In the genomic region with DNA sequence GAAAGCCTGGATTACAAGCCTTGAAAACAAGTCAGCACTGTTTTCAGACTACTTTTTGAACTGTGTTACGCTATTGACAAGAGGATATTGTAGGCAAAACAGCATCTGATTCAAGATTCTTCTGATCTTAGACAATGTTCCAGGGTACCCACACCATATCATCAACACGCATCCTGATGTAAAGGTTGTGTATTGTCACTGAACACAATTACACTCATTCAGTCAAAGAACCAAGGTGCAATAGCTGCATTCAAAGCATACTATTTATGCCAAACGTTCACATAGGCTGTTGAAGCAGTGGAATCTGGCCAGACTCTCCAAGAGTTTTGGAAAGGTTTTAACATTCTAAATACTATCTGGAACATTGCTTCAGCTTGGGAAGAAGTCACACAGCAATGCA, we compare ENCODE assay signal across 12 cellular contexts. TPM values are rescaled to one million over a fixed set of nuclear protein-coding genes. Genes with fewer than 3 reads are reported as not detected.
A peak's percentile ranks its signal among the peaks of the same experiment; 100 is the strongest.
DNase-seq lines count a peak whose midpoint lies in the region; TF ChIP-seq lines count a peak whose summit lies in the region.
"Had no signal": no experiment of that assay in that cellular context is flagged by ENCODE, and none has a peak within 500 bp of the region (broad histone marks: within the 10 kb centered on the region; RNA-seq: fewer than 3 reads in every experiment).

No MANE protein-coding gene starts in this region.

- H3F3A ChIP-seq in DOHH2 (ENCODE audit: control insufficient read depth, insufficient read depth), result peaks cover 2% of the 10 kb centered on the region; the same call in 1 of the 2 replicates

- intact Hi-C loops in OCI-LY7 (cut with micrococcal nuclease; ENCODE audit: unreplicated experiment), result no loop called here

- H3K9me2 ChIP-seq in DOHH2 (replicated peaks; ENCODE audit: control insufficient read depth, low read length) (no peaks in the 10 kb centered on the region), OCI-LY7 (ENCODE audit: insufficient read depth, low read length) (no peaks in the 10 kb centered on the region)

- H3K4me3 ChIP-seq in DOHH2 (ENCODE audit: low read length) (0 out of 2 replicates have a peak overlapping the region, but pooled peaks have one; percentile 2), OCI-LY7 (ENCODE audit: low read depth, low read length, poor library complexity, severe bottlenecking) (peak overlapping the region; percentile 28)

- no peak for TF ChIP-seq CTCF in DOHH2 (IDR thresholded peaks at IDR 0.05; ENCODE audit: low read depth, low read length, poor library complexity, severe bottlenecking)
- peak; percentile 5; the same call in 1 of the 2 replicates for TF ChIP-seq CTCF in OCI-LY7 (conservative IDR thresholded peaks at IDR 0.05; ENCODE audit: low read length)

- H4K20me1 ChIP-seq in DOHH2 (ENCODE audit: control insufficient read depth, insufficient read depth, low read depth, low read length) (no peaks in the 10 kb centered on the region), OCI-LY7 (ENCODE audit: insufficient read depth, low read length) (no peaks in the 10 kb centered on the region)

- peak overlapping the region; percentile 25 for H3K4me2 ChIP-seq in DOHH2 (ENCODE audit: low read length)
- H3K4me2 ChIP-seq in OCI-LY7 (ENCODE audit: low read length), result peak overlapping the region; percentile 50

- H3K9me3 ChIP-seq in DOHH2 (ENCODE audit: control insufficient read depth, insufficient read depth, low read length) (no peaks in the 10 kb centered on the region), OCI-LY7 (ENCODE audit: low read length) (0 out of 2 replicates have a peak, but pooled peaks cover under 1% of the 10 kb centered on the region)
- H3K9me3 ChIP-seq: BE2C had no signal

- DNase-seq in OCI-LY7 (ENCODE audit: low spot score), result no peak
- DNase-seq in inferior parietal cortex (ENCODE audit: extremely low spot score), result peak; percentile 23
- no peak for DNase-seq in hepatic stellate cell (ENCODE audit: low spot score)
- no peak for DNase-seq in EL
- DNase-seq in stimulated activated CD4-positive, alpha-beta T cell treated with anti-CD3 and anti-CD28 coated beads, Interleukin-4, amount 100 ng/mL, for 4 hours, result no peak
- DNase-seq in NCI-H1105 (lab: John Stamatoyannopoulos, UW), result no peak
- DNase-seq: BE2C; CD8-positive, alpha-beta memory T cell; DMS53; GOT3; H9 had no signal

- POLR2A ChIA-PET in OCI-LY7 (lab: Charles Lee), result interaction anchor here (0.7 to 6.3 kb wide), 16 partner anchors 9 to 77 kb away, joined by 3 to 78 read pairs (median 8); a partner anchor contains a TSS

- no peak overlapping the region for H2AFZ ChIP-seq in OCI-LY7 (ENCODE audit: low read length)

- H3K27ac ChIP-seq in DOHH2 (ENCODE audit: low read depth, low read length) (peak overlapping the region; percentile 17), OCI-LY7 (ENCODE audit: low read depth, low read length, poor library complexity, severe bottlenecking) (peak overlapping the region; percentile 94)

- H3K79me2 ChIP-seq in DOHH2 (ENCODE audit: control insufficient read depth, low read length), result peaks cover 63% of the 10 kb centered on the region
- peaks cover 88% of the 10 kb centered on the region for H3K79me2 ChIP-seq in OCI-LY7 (ENCODE audit: insufficient read depth, low read depth, low read length)

- H3K36me3 ChIP-seq in DOHH2 (ENCODE audit: control insufficient read depth, low read length), result peaks cover 80% of the 10 kb centered on the region
- peaks cover 90% of the 10 kb centered on the region for H3K36me3 ChIP-seq in OCI-LY7 (ENCODE audit: insufficient read depth, low read length)
- H3K36me3 ChIP-seq: BE2C had no signal

- CTCF ChIA-PET in OCI-LY7 (lab: Charles Lee; ENCODE audit: unreplicated experiment), result interaction anchor here (0.9 to 2.2 kb wide), 4 partner anchors 10 to 33 kb away, joined by 3 to 9 read pairs (median 5); no protein-coding TSS in a partner anchor

- no peaks in the 10 kb centered on the region for H3K27me3 ChIP-seq in DOHH2 (ENCODE audit: control insufficient read depth, low read length)

- no TSS peak for BruUV-seq in OCI-LY7 (replicated peaks; lab: Mats Ljungman, UMichigan)

- H3K4me1 ChIP-seq in DOHH2 (ENCODE audit: control insufficient read depth, low read length) (peaks cover 69% of the 10 kb centered on the region), OCI-LY7 (ENCODE audit: insufficient read depth, low read length, poor library complexity, severe bottlenecking) (peaks cover 81% of the 10 kb centered on the region)
- H3K4me1 ChIP-seq: BE2C had no signal

RNA-seq across cellular contexts. Expression of a gene that starts 47.9 kb away (rescaled TPM):
- 291 and 303 TPM in 2 replicates for total RNA-seq in OCI-LY7 (2014; rRNA removed; shearing (Covaris generic))
- 525 and 607 TPM in 2 replicates for total RNA-seq in OCI-LY7 (2022)
